ENCODE assay signal across 35 cellular contexts in genomic region chr11:123328281-123328680, GRCh38.
"Had no signal": no experiment of that assay in that cellular context is flagged by ENCODE, and none has a peak within 500 bp of the region (broad histone marks: within the 10 kb centered on the region; RNA-seq: fewer than 3 reads in every experiment).

No MANE protein-coding gene starts in this region.

- H3K27me3 Mint-ChIP-seq: activated T-helper 17 cell treated with anti-CD3 and anti-CD28 coated beads, Interleukin-2, amount 50 U/mL, for 72 hours; central memory CD8-positive, alpha-beta T cell; naive B cell; stimulated activated memory B cell treated with anti-CD40 and anti-IgM and Interleukin-4, amounts not matched to agents 10 μg/mL and 1 μg/mL and 100 μg/mL, for 72 hours had no signal

- H3K36me3 ChIP-seq: brain microvascular endothelial cell, esophagus muscularis mucosa, heart left ventricle, sigmoid colon, stomach, thyroid gland, upper lobe of right lung had no signal

- H3K4me3 ChIP-seq: esophagus muscularis mucosa, heart left ventricle, psoas muscle, sigmoid colon, stomach, thyroid gland, upper lobe of right lung had no signal

- H3K9me3 Mint-ChIP-seq: activated T-cell treated with anti-CD3 and anti-CD28 coated beads, Interleukin-2, amount 50 U/mL, for 4 hours; central memory CD8-positive, alpha-beta T cell; immature natural killer cell; mesothelial cell of epicardium; stimulated activated memory B cell treated with anti-CD40 and anti-IgM and Interleukin-4, amounts not matched to agents 10 μg/mL and 1 μg/mL and 100 μg/mL, for 72 hours had no signal

- H3K36me3 Mint-ChIP-seq: immature natural killer cell; mesothelial cell of epicardium; stimulated activated memory B cell treated with anti-CD40 and anti-IgM and Interleukin-4, amounts not matched to agents 10 μg/mL and 1 μg/mL and 100 μg/mL, for 72 hours had no signal

- H3K9me3 ChIP-seq: esophagus muscularis mucosa, psoas muscle, stomach, thyroid gland, upper lobe of right lung had no signal

- H3K9ac ChIP-seq: parathyroid adenoma had no signal

- H2AFZ ChIP-seq: parathyroid adenoma had no signal

- FAIRE-seq: astrocyte, kidney, small intestine had no signal

- H3K79me2 ChIP-seq: parathyroid adenoma had no signal

- ATAC-seq: activated T-cell treated with anti-CD3 and anti-CD28 coated beads, Interleukin-2, amount 50 U/mL, for 4 hours; activated T-helper 17 cell treated with anti-CD3 and anti-CD28 coated beads, Interleukin-2, amount 50 U/mL, for 72 hours; foreskin keratinocyte; heart left ventricle; left colon; psoas muscle; upper lobe of right lung had no signal

- H3K27me3 ChIP-seq: brain microvascular endothelial cell, esophagus muscularis mucosa, sigmoid colon, stomach, thyroid gland had no signal

- H3K27ac Mint-ChIP-seq: activated CD4-positive, alpha-beta memory T cell treated with anti-CD3 and anti-CD28 coated beads, Interleukin-2, amount 10 ng/mL, durations not matched to agents 7 days and 5 days; activated CD4-positive, alpha-beta T cell treated with anti-CD3 and anti-CD28 coated beads, Interleukin-2, amount 10 ng/mL, durations not matched to agents 7 days and 5 days; activated T-helper 17 cell treated with anti-CD3 and anti-CD28 coated beads, Interleukin-2, amount 50 U/mL, for 72 hours; immature natural killer cell; mesothelial cell of epicardium; naive B cell; stimulated activated memory B cell treated with anti-CD40 and anti-IgM and Interleukin-4, amounts not matched to agents 10 μg/mL and 1 μg/mL and 100 μg/mL, for 72 hours had no signal

- H3K4me1 Mint-ChIP-seq: activated CD4-positive, alpha-beta memory T cell treated with anti-CD3 and anti-CD28 coated beads, Interleukin-2, amount 10 ng/mL, durations not matched to agents 7 days and 5 days; activated CD4-positive, alpha-beta T cell treated with anti-CD3 and anti-CD28 coated beads, Interleukin-2, amount 10 ng/mL, durations not matched to agents 7 days and 5 days; activated T-helper 17 cell treated with anti-CD3 and anti-CD28 coated beads, Interleukin-2, amount 50 U/mL, for 72 hours; central memory CD8-positive, alpha-beta T cell; immature natural killer cell; naive B cell; stimulated activated memory B cell treated with anti-CD40 and anti-IgM and Interleukin-4, amounts not matched to agents 10 μg/mL and 1 μg/mL and 100 μg/mL, for 72 hours had no signal

- H3K4me3 Mint-ChIP-seq: activated CD4-positive, alpha-beta memory T cell treated with anti-CD3 and anti-CD28 coated beads, Interleukin-2, amount 10 ng/mL, durations not matched to agents 7 days and 5 days; activated CD4-positive, alpha-beta T cell treated with anti-CD3 and anti-CD28 coated beads, Interleukin-2, amount 10 ng/mL, durations not matched to agents 7 days and 5 days; activated T-cell treated with anti-CD3 and anti-CD28 coated beads, Interleukin-2, amount 50 U/mL, for 4 hours; activated T-helper 17 cell treated with anti-CD3 and anti-CD28 coated beads, Interleukin-2, amount 50 U/mL, for 72 hours; central memory CD8-positive, alpha-beta T cell; immature natural killer cell; mesothelial cell of epicardium; naive B cell; stimulated activated memory B cell treated with anti-CD40 and anti-IgM and Interleukin-4, amounts not matched to agents 10 μg/mL and 1 μg/mL and 100 μg/mL, for 72 hours had no signal

- H3K4me1 ChIP-seq: foreskin keratinocyte, parathyroid adenoma, sigmoid colon, stomach, upper lobe of right lung had no signal

- DNase-seq: activated CD4-positive, alpha-beta memory T cell treated with anti-CD3 and anti-CD28 coated beads, Interleukin-2, amount 10 ng/mL, durations not matched to agents 7 days and 5 days; activated CD4-positive, alpha-beta T cell treated with anti-CD3 and anti-CD28 coated beads for 1 hour; activated CD4-positive, alpha-beta T cell treated with anti-CD3 and anti-CD28 coated beads, Interleukin-2, amount 10 ng/mL, durations not matched to agents 7 days and 5 days; activated gamma-delta T cell treated with Interleukin-2 at 50 U/mL for 16 hours; activated naive CD4-positive, alpha-beta T cell treated with anti-CD3 and anti-CD28 coated beads, Interleukin-2, amount 50 U/mL, for 16 hours; activated T-cell treated with anti-CD3 and anti-CD28 coated beads, Interleukin-2, amount 50 U/mL, for 4 hours; amniotic stem cell; brain microvascular endothelial cell; dermis blood vessel endothelial cell; effector CD4-positive, alpha-beta T cell; foreskin keratinocyte; heart left ventricle; hypothalamus; immature natural killer cell; kidney; left colon; mammary epithelial cell; naive B cell; nucleus accumbens; psoas muscle; sigmoid colon; small intestine; stimulated activated CD4-positive, alpha-beta T cell treated with anti-CD3 and anti-CD28 coated beads, Interleukin-4, amount 100 ng/mL, for 4 hours; stimulated activated CD8-positive, alpha-beta memory T cell treated with anti-CD3 and anti-CD28 coated beads, Interleukin-4, amount 100 ng/mL, for 48 hours; stomach; T1000; thyroid gland; upper lobe of right lung had no signal

- H3K27ac ChIP-seq: brain microvascular endothelial cell, esophagus muscularis mucosa, foreskin keratinocyte, heart left ventricle, parathyroid adenoma, psoas muscle, sigmoid colon, stomach, upper lobe of right lung had no signal
